8 cellular contexts compared by ENCODE assay signal in the genomic region with DNA sequence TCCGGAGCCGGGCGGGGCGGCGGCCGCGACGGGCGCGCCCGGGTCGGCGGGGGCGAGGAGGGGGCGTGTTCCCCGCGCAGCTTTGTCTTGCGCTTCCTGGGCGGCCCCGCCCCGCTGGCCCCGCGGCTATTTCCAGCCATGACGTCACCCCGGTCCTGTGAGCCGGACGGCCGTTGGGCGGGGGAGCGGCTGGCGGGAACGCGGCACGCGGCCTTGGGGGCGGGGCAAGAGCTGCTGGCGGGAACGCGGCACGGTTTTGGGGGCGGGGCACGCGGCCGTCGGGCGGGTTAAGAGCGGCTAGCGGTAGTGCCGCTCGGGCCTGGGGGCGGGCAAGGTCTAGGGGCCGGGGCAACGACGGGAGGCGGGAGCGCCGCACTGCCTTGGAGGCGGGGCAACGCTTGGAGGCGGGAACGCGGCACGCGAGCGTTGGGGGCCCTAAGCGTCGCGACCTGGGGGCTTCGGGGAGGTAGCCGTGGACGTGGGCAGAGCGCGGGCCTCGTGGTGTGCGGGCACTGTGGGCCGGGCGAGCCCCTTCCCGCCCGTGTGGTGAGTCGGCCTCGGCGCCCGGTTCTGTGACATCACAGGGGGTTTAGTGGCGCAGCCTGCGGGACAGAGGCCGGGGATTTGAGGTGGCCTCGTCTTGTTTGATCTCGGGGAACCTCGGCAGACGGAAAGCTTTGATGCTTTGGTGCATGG. TPM values are rescaled to one million over a fixed set of nuclear protein-coding genes. Genes with fewer than 3 reads are reported as not detected.
DNase-seq lines count a peak whose midpoint lies in the region; ATAC-seq, FAIRE-seq and TF ChIP-seq lines count a peak whose summit lies in the region.

No MANE protein-coding gene starts in this region.

- DNase-seq in D721Med (ENCODE audit: insufficient read length, low spot score) (peak; percentile 71), Kasumi-1 (lab: John Stamatoyannopoulos, UW) (peak; percentile 85 to 87), globus pallidus (ENCODE audit: low spot score) (peak; percentile 79), omental fat pad (ENCODE audit: low spot score) (peak; percentile 95), substantia nigra (lab: John Stamatoyannopoulos, UW) (peak in 48 of 49 donors; percentile 12 to 98 (median 72))

- TF ChIP-seq CTCF in D721Med (IDR thresholded peaks at IDR 0.05; ENCODE audit: insufficient read depth, missing control alignments) = no peak
- no peak for TF ChIP-seq CTCF in omental fat pad (IDR thresholded peaks at IDR 0.05)

- H3K27me3 Mint-ChIP-seq in activated naive CD8-positive, alpha-beta T cell = no peaks in the 10 kb centered on the region

- H3K27ac Mint-ChIP-seq in activated naive CD8-positive, alpha-beta T cell = peak overlapping the region; percentile 75

- peak overlapping the region; percentile 73 for H3K27ac ChIP-seq in substantia nigra (ENCODE audit: low read depth, low read length, poor library complexity, severe bottlenecking)

- no peaks in the 10 kb centered on the region for H3K9me3 Mint-ChIP-seq in activated naive CD8-positive, alpha-beta T cell (ENCODE audit: low read depth)

- ATAC-seq in GM21825 (IDR thresholded peaks at IDR 0.05; ENCODE audit: unreplicated experiment) (peak; percentile 52), SK-N-SH treated with all-trans-retinoic acid at 6 μM for 48 hours (peak; percentile 58), omental fat pad (ENCODE audit: low FRiP score) (peak; percentile 84)

- FAIRE-seq in D721Med (lab: Jason Lieb, UNC) = no peak

- H3K4me1 Mint-ChIP-seq in activated naive CD8-positive, alpha-beta T cell (ENCODE audit: low read depth) = peaks cover 24% of the 10 kb centered on the region

- H3K4me3 Mint-ChIP-seq in activated naive CD8-positive, alpha-beta T cell = peak overlapping the region; percentile 84

- H3K36me3 Mint-ChIP-seq in activated naive CD8-positive, alpha-beta T cell = no peaks in the 10 kb centered on the region

TF ChIP-seq in SK-N-SH treated with all-trans-retinoic acid at 6 μM for 48 hours, 23 proteins besides CTCF, POLR2A, EP300 and RAD21:
- no peak; the same call in 1 of the 2 replicates for TF ChIP-seq ZFP30 (CRISPR knock-in tag; IDR thresholded peaks at IDR 0.05)
- no peak for TF ChIP-seq GLIS3 (CRISPR knock-in tag; IDR thresholded peaks at IDR 0.05)
- TF ChIP-seq TOX (CRISPR knock-in tag; IDR thresholded peaks at IDR 0.05; ENCODE audit: borderline replicate concordance) = no peak
- TF ChIP-seq, protein P1, sequence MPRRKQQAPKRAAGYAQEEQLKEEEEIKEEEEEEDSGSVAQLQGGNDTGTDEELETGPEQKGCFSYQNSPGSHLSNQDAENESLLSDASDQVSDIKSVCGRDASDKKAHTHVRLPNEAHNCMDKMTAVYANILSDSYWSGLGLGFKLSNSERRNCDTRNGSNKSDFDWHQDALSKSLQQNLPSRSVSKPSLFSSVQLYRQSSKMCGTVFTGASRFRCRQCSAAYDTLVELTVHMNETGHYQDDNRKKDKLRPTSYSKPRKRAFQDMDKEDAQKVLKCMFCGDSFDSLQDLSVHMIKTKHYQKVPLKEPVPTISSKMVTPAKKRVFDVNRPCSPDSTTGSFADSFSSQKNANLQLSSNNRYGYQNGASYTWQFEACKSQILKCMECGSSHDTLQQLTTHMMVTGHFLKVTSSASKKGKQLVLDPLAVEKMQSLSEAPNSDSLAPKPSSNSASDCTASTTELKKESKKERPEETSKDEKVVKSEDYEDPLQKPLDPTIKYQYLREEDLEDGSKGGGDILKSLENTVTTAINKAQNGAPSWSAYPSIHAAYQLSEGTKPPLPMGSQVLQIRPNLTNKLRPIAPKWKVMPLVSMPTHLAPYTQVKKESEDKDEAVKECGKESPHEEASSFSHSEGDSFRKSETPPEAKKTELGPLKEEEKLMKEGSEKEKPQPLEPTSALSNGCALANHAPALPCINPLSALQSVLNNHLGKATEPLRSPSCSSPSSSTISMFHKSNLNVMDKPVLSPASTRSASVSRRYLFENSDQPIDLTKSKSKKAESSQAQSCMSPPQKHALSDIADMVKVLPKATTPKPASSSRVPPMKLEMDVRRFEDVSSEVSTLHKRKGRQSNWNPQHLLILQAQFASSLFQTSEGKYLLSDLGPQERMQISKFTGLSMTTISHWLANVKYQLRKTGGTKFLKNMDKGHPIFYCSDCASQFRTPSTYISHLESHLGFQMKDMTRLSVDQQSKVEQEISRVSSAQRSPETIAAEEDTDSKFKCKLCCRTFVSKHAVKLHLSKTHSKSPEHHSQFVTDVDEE (CRISPR knock-in tag; IDR thresholded peaks at IDR 0.05) = no peak
- TF ChIP-seq BACH2 (CRISPR knock-in tag; IDR thresholded peaks at IDR 0.05; ENCODE audit: borderline replicate concordance) = no peak
- TF ChIP-seq ISL1 (CRISPR knock-in tag; IDR thresholded peaks at IDR 0.05) = no peak

RNA-seq across cellular contexts. Expression of gene KLF11, which starts 0.7 kb away (rescaled TPM):
- total RNA-seq in omental fat pad = 10 to 100 TPM; 35.8 to 63.6 (median 37.3) TPM

RNA-seq across cellular contexts. Expression of gene CYS1, which starts 36.2 kb away (rescaled TPM):
- 1 to 10 TPM in 2 of 4 donors, under 1 TPM in 2; 0.63 to 2.7 (median 1.2) TPM for total RNA-seq in omental fat pad

Comparison
In these comparisons a context has a peak if more than half of its experiments do, and no peak if none do; other contexts are left out.
1. Peak in every context shown above with its lines: DNase-seq, ATAC-seq and H3K27ac ChIP-seq.